ENCODE assay signal across 9 cellular contexts in the genomic region with DNA sequence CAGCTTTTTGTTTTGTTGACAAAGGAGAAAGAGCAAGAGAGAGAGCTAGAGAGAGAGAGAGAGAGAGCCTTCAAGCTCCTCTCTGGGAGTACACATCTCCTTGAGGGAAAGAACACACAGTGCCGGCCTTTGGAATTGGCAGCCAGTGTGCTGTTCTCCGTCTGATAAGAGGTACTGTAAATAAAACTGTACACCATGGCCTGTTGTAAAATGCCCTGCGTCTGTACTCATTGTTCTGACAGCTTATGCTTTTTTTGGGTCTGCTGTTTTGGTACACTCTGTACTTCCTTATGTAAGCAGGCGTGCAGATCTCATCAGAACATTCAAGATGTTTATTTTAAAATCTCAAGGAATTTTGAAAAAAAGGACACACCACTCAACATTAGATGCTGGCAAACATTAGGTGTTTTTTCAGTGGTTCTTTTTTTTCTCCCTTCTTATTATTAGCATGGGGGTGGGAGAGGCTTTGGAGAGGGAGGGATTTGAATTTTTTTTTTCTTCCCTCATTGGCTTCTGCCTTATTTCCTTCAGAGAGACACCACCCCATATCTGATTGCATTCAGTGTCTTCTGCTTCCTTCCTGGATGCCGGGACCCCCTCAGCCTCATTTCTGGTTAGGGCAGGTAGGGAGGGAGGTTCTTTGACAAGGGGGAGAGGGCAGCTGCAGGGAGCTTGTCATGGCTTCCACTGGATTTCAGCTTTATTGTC.
DNase-seq lines count a peak whose midpoint lies in the region; ATAC-seq, FAIRE-seq and TF ChIP-seq lines count a peak whose summit lies in the region.
"Had no signal": no experiment of that assay in that cellular context is flagged by ENCODE, and none has a peak within 500 bp of the region (broad histone marks: within the 10 kb centered on the region; RNA-seq: fewer than 3 reads in every experiment).

No MANE protein-coding gene starts in this region.

- 63% methylated on average over 5 of the region's 5 CpGs for WGBS in mammary epithelial cell (ENCODE audit: low coverage, missing lambda C conversion rate)

- H3K9ac ChIP-seq in mammary epithelial cell (ENCODE audit: insufficient read depth, low read length) (no peak overlapping the region), endothelial cell of umbilical vein (replicated peaks; ENCODE audit: extremely low read depth, insufficient read depth, low read length) (peak overlapping the region; percentile 67)

- in situ Hi-C loops in mammary epithelial cell (cut with MboI; ENCODE audit: low sequenced_read_pairs in 2 of 2) = loop anchor here in 1 of 2 donors (5.0 to 10.0 kb wide), 2 partner anchors 115 to 142 kb away; no protein-coding TSS in a partner anchor

- intact Hi-C loops in MCF 10A (cut with micrococcal nuclease) (loop anchor here (1.0 kb wide), 1 partner anchor 19 kb away; no protein-coding TSS in a partner anchor), mammary epithelial cell (cut with micrococcal nuclease) (no loop called here), endothelial cell of umbilical vein (cut with micrococcal nuclease) (loop anchor here (1.0 to 2.0 kb wide), 13 partner anchors 8 to 143 kb away; a partner anchor contains a TSS), uterus (cut with DNase I; ENCODE audit: low total_unique reads) (loop anchor here (10.0 kb wide), 1 partner anchor 135 kb away; no protein-coding TSS in a partner anchor)
- intact Hi-C loops in activated T-helper 1 cell treated with anti-CD3 and anti-CD28 coated beads, Interleukin-12 subunit alpha, Interleukin-12 subunit beta, Interleukin-2, Interleukin-4 antibody, amounts not matched to agents 30 ng/mL and 10 ng/mL and 1 ng/mL, durations not matched to agents 14 hours and 24 hours and 36 hours (cut with micrococcal nuclease) = no loop called here

- no peaks in the 10 kb centered on the region for H3K4me1 ChIP-seq in mammary epithelial cell (ENCODE audit: insufficient read depth, low read length)
- H3K4me1 ChIP-seq in endothelial cell of umbilical vein (ENCODE audit: control insufficient read depth, extremely low read depth, insufficient read depth, low read length) = peaks cover 31% of the 10 kb centered on the region
- peaks cover 23 to 29% of the 10 kb centered on the region in 2 donors for H3K4me1 ChIP-seq in muscle layer of duodenum (ENCODE audit: control insufficient read depth in 1 of 2, insufficient read depth in 2 of 2, low read length in 2 of 2)
- H3K4me1 ChIP-seq in uterus = peaks cover 34 to 36% of the 10 kb centered on the region in 2 donors

- H3K79me2 ChIP-seq in mammary epithelial cell (ENCODE audit: insufficient read depth, low read length) (no peaks in the 10 kb centered on the region), endothelial cell of umbilical vein (ENCODE audit: control insufficient read depth, insufficient read depth, low read length) (no peaks in the 10 kb centered on the region)

- peak; percentile 96 for DNase-seq in MCF 10A (ENCODE audit: unreplicated experiment)
- no peak for DNase-seq in mammary epithelial cell
- peak; percentile 97 for DNase-seq in endothelial cell of umbilical vein (ENCODE audit: low read depth, low spot score)
- peak; percentile 84 to 96 for DNase-seq in uterus
- DNase-seq in activated T-helper 1 cell treated with anti-CD3 and anti-CD28 coated beads, Interleukin-12 subunit alpha, Interleukin-12 subunit beta, Interleukin-2, Interleukin-4 antibody, amounts not matched to agents 30 ng/mL and 10 ng/mL and 1 ng/mL, durations not matched to agents 14 hours and 24 hours and 36 hours (ENCODE audit: low spot score) = no peak

- peak; percentile 97 for FAIRE-seq in endothelial cell of umbilical vein (lab: Jason Lieb, UNC)
- FAIRE-seq: endometrium had no signal

- H3K27ac ChIP-seq in mammary epithelial cell (ENCODE audit: insufficient read depth, low read depth, low read length) (no peak overlapping the region), endothelial cell of umbilical vein (ENCODE audit: insufficient read depth, low read depth, low read length) (peak overlapping the region; percentile 90), muscle layer of duodenum (ENCODE audit: low read length) (peak overlapping the region; percentile 94), uterus (peak overlapping the region; percentile 98 to 100)

- peak overlapping the region; percentile 74 for H3K4me3 Mint-ChIP-seq in MCF 10A (ENCODE audit: unreplicated experiment)
- H3K4me3 Mint-ChIP-seq in activated T-helper 1 cell treated with anti-CD3 and anti-CD28 coated beads, Interleukin-12 subunit alpha, Interleukin-12 subunit beta, Interleukin-2, Interleukin-4 antibody, amounts not matched to agents 30 ng/mL and 10 ng/mL and 1 ng/mL, durations not matched to agents 14 hours and 24 hours and 36 hours = no peak overlapping the region

- BruUV-seq in MCF 10A (replicated peaks; lab: Mats Ljungman, UMichigan) (no TSS peak), mammary epithelial cell (replicated peaks; lab: Mats Ljungman, UMichigan) (no TSS peak), endothelial cell of umbilical vein (replicated peaks; lab: Mats Ljungman, UMichigan) (no TSS peak)

- TF ChIP-seq CTCF in MCF 10A (IDR thresholded peaks at IDR 0.05; ENCODE audit: unreplicated experiment) (no peak), mammary epithelial cell (conservative IDR thresholded peaks at IDR 0.05 in 1 of 2, IDR thresholded peaks at IDR 0.05 in 1 of 2; ENCODE audit: extremely low read depth in 1 of 2, insufficient read depth in 1 of 2, low read depth in 1 of 2, low read length in 2 of 2) (no peak), endothelial cell of umbilical vein (IDR thresholded peaks at IDR 0.05; ENCODE audit: extremely low read depth in 1 of 2, insufficient read depth in 1 of 2, low read depth in 1 of 2, low read length in 2 of 2) (no peak), uterus (IDR thresholded peaks at IDR 0.05) (peak in 3 of 4 experiments; percentile 2 to 39 (median 6))

- H4K20me1 ChIP-seq in mammary epithelial cell (ENCODE audit: insufficient read depth, low read length) = no peaks in the 10 kb centered on the region
- H4K20me1 ChIP-seq in endothelial cell of umbilical vein (replicated peaks; ENCODE audit: control insufficient read depth, extremely low read depth, insufficient read depth, low read length) = no peaks in the 10 kb centered on the region

- H3K9me3 ChIP-seq in mammary epithelial cell (replicated peaks; ENCODE audit: insufficient read depth, low read length) (no peaks in the 10 kb centered on the region), endothelial cell of umbilical vein (replicated peaks; ENCODE audit: control insufficient read depth, insufficient read depth, low read length) (no peaks in the 10 kb centered on the region), muscle layer of duodenum (ENCODE audit: control insufficient read depth in 1 of 2, low read length in 2 of 2) (no peaks in the 10 kb centered on the region), uterus (no peaks in the 10 kb centered on the region)

- peak; percentile 64 for TF ChIP-seq POLR2A in endothelial cell of umbilical vein (IDR thresholded peaks at IDR 0.05; ENCODE audit: low read depth, low read length)
- TF ChIP-seq POLR2A in uterus (IDR thresholded peaks at IDR 0.05) = peak; percentile 46 to 65

- H3K4me3 ChIP-seq in mammary epithelial cell (replicated peaks in 1 of 3; ENCODE audit: insufficient read depth in 1 of 3, low read depth in 2 of 3, low read length in 3 of 3) (no peak overlapping the region), endothelial cell of umbilical vein (replicated peaks in 1 of 3; ENCODE audit: insufficient read depth in 1 of 3, low read depth in 1 of 3, low read length in 3 of 3) (no peak overlapping the region), muscle layer of duodenum (ENCODE audit: low read depth in 1 of 2, low read length in 2 of 2) (peak overlapping the region; percentile 37 to 40), uterus (peak overlapping the region; percentile 41 to 47)

- H2AFZ ChIP-seq in mammary epithelial cell (ENCODE audit: low read depth, low read length) = no peak overlapping the region
- peak overlapping the region; percentile 7 for H2AFZ ChIP-seq in endothelial cell of umbilical vein (ENCODE audit: low read depth, low read length)

- peaks cover 85% of the 10 kb centered on the region for H3K4me1 Mint-ChIP-seq in MCF 10A (ENCODE audit: insufficient read depth, unreplicated experiment)
- H3K4me1 Mint-ChIP-seq in activated T-helper 1 cell treated with anti-CD3 and anti-CD28 coated beads, Interleukin-12 subunit alpha, Interleukin-12 subunit beta, Interleukin-2, Interleukin-4 antibody, amounts not matched to agents 30 ng/mL and 10 ng/mL and 1 ng/mL, durations not matched to agents 14 hours and 24 hours and 36 hours (ENCODE audit: low read depth) = peaks cover 33% of the 10 kb centered on the region

- peaks cover 100% of the 10 kb centered on the region for H3K36me3 Mint-ChIP-seq in MCF 10A (ENCODE audit: insufficient read depth, unreplicated experiment)
- peaks cover 1% of the 10 kb centered on the region for H3K36me3 Mint-ChIP-seq in activated T-helper 1 cell treated with anti-CD3 and anti-CD28 coated beads, Interleukin-12 subunit alpha, Interleukin-12 subunit beta, Interleukin-2, Interleukin-4 antibody, amounts not matched to agents 30 ng/mL and 10 ng/mL and 1 ng/mL, durations not matched to agents 14 hours and 24 hours and 36 hours (ENCODE audit: low read depth)

- H3K36me3 ChIP-seq in mammary epithelial cell (ENCODE audit: insufficient read depth, low read length) (no peaks in the 10 kb centered on the region), endothelial cell of umbilical vein (ENCODE audit: control insufficient read depth in 2 of 2, extremely low read depth in 1 of 2, insufficient read depth in 2 of 2, low read length in 2 of 2) (no peaks in the 10 kb centered on the region), muscle layer of duodenum (ENCODE audit: control insufficient read depth in 1 of 2, insufficient read depth in 2 of 2, low read length in 2 of 2) (no peaks in the 10 kb centered on the region), uterus (no peaks in the 10 kb centered on the region)

- dilution Hi-C loops in mammary epithelial cell (cut with HindIII; ENCODE audit: low sequenced_read_pairs) (no loop called here), endothelial cell of umbilical vein (cut with MboI; ENCODE audit: extremely low pct_ligation_motif_present, low sequenced_read_pairs) (no loop called here)

- ATAC-seq in HG03108 (IDR thresholded peaks at IDR 0.05; ENCODE audit: unreplicated experiment) (no peak), GM18861 (IDR thresholded peaks at IDR 0.05; ENCODE audit: unreplicated experiment) (no peak)

- H3K27me3 Mint-ChIP-seq in MCF 10A (ENCODE audit: insufficient read depth, unreplicated experiment) = no peaks in the 10 kb centered on the region
- peaks cover 12% of the 10 kb centered on the region for H3K27me3 Mint-ChIP-seq in activated T-helper 1 cell treated with anti-CD3 and anti-CD28 coated beads, Interleukin-12 subunit alpha, Interleukin-12 subunit beta, Interleukin-2, Interleukin-4 antibody, amounts not matched to agents 30 ng/mL and 10 ng/mL and 1 ng/mL, durations not matched to agents 14 hours and 24 hours and 36 hours (ENCODE audit: insufficient read depth)

- H3K27ac Mint-ChIP-seq in MCF 10A (ENCODE audit: low read depth, unreplicated experiment) = peak overlapping the region; percentile 99
- H3K27ac Mint-ChIP-seq in activated T-helper 1 cell treated with anti-CD3 and anti-CD28 coated beads, Interleukin-12 subunit alpha, Interleukin-12 subunit beta, Interleukin-2, Interleukin-4 antibody, amounts not matched to agents 30 ng/mL and 10 ng/mL and 1 ng/mL, durations not matched to agents 14 hours and 24 hours and 36 hours = no peak overlapping the region

- POLR2A ChIA-PET in MCF 10A (lab: Yijun Ruan, JAX) = interaction anchor here (0.6 to 33.6 kb wide), 38 partner anchors 13 to 303 kb away, joined by 3 to 1399 read pairs (median 4); a partner anchor contains a TSS
- POLR2A ChIA-PET in endothelial cell of umbilical vein (lab: Charles Lee) = interaction anchor here (0.7 to 1.9 kb wide), 7 partner anchors 8 to 120 kb away, joined by 3 to 11 read pairs (median 5); a partner anchor contains a TSS

- CTCF ChIA-PET in MCF 10A (lab: Yijun Ruan, JAX) (interaction anchor here (0.6 to 4.9 kb wide), 11 partner anchors 10 to 636 kb away, joined by 3 to 53 read pairs (median 4); no protein-coding TSS in a partner anchor), mammary epithelial cell (lab: Charles Lee; ENCODE audit: low non-redundant PET) (no interaction called here), endothelial cell of umbilical vein (lab: Charles Lee) (interaction anchor here (0.6 to 7.5 kb wide), 27 partner anchors 9 to 284 kb away, joined by 3 to 64 read pairs (median 7); a partner anchor contains a TSS)

- H3K4me2 ChIP-seq in mammary epithelial cell (ENCODE audit: insufficient read depth, low read depth, low read length) = no peak overlapping the region
- H3K4me2 ChIP-seq in endothelial cell of umbilical vein (ENCODE audit: insufficient read depth, low read length) = peak overlapping the region; percentile 9

- no peaks in the 10 kb centered on the region for H3K9me1 ChIP-seq in endothelial cell of umbilical vein (replicated peaks; ENCODE audit: control insufficient read depth, extremely low read depth, insufficient read depth, low read length)

- peaks cover 7% of the 10 kb centered on the region for H3K9me3 Mint-ChIP-seq in MCF 10A (ENCODE audit: unreplicated experiment)
- no peaks in the 10 kb centered on the region for H3K9me3 Mint-ChIP-seq in activated T-helper 1 cell treated with anti-CD3 and anti-CD28 coated beads, Interleukin-12 subunit alpha, Interleukin-12 subunit beta, Interleukin-2, Interleukin-4 antibody, amounts not matched to agents 30 ng/mL and 10 ng/mL and 1 ng/mL, durations not matched to agents 14 hours and 24 hours and 36 hours

- H3K27me3 ChIP-seq in mammary epithelial cell (ENCODE audit: insufficient read depth, low read length) (peaks cover 3% of the 10 kb centered on the region), endothelial cell of umbilical vein (ENCODE audit: control insufficient read depth in 2 of 2, insufficient read depth in 2 of 2, low read length in 2 of 2) (no peaks in the 10 kb centered on the region), muscle layer of duodenum (ENCODE audit: low read depth, low read length) (no peaks in the 10 kb centered on the region), uterus (no peaks in the 10 kb centered on the region)

Comparison
In these comparisons a context has a peak if more than half of its experiments do, and no peak if none do; other contexts are left out.
1. DNase-seq: peak in MCF 10A (single experiment), endothelial cell of umbilical vein (single experiment) and uterus (2 of 2); none in mammary epithelial cell (single experiment) and activated T-helper 1 cell treated with anti-CD3 and anti-CD28 coated beads, Interleukin-12 subunit alpha, Interleukin-12 subunit beta, Interleukin-2, Interleukin-4 antibody, amounts not matched to agents 30 ng/mL and 10 ng/mL and 1 ng/mL, durations not matched to agents 14 hours and 24 hours and 36 hours (single experiment).
2. intact Hi-C loops: an anchor here in MCF 10A (1.0 kb wide), endothelial cell of umbilical vein (1.0 to 2.0 kb wide) and uterus (10.0 kb wide); none called in mammary epithelial cell and activated T-helper 1 cell treated with anti-CD3 and anti-CD28 coated beads, Interleukin-12 subunit alpha, Interleukin-12 subunit beta, Interleukin-2, Interleukin-4 antibody, amounts not matched to agents 30 ng/mL and 10 ng/mL and 1 ng/mL, durations not matched to agents 14 hours and 24 hours and 36 hours.
3. CTCF ChIP-seq: peak in uterus (3 of 4); none in MCF 10A (single experiment), mammary epithelial cell (0 of 2) and endothelial cell of umbilical vein (0 of 2).
4. H3K4me3 ChIP-seq: peak in muscle layer of duodenum (2 of 2) and uterus (2 of 2); none in mammary epithelial cell (0 of 3) and endothelial cell of umbilical vein (0 of 3).